Comparison of ENCODE assay signal across 21 cellular contexts in genomic region chr11:26974068-26974790, GRCh38. TPM values are rescaled to one million over a fixed set of nuclear protein-coding genes. Genes with fewer than 3 reads are reported as not detected.
DNase-seq lines count a peak whose midpoint lies in the region; ATAC-seq and TF ChIP-seq lines count a peak whose summit lies in the region.
"Had no signal": no experiment of that assay in that cellular context is flagged by ENCODE, and none has a peak within 500 bp of the region (broad histone marks: within the 10 kb centered on the region; RNA-seq: fewer than 3 reads in every experiment).

No MANE protein-coding gene starts in this region.

- H3K9me3 ChIP-seq in gastroesophageal sphincter (no peaks in the 10 kb centered on the region), thoracic aorta (no peaks in the 10 kb centered on the region), left lung (peaks cover 0 to 15% of the 10 kb centered on the region in 2 donors), Peyer's patch (no peaks in the 10 kb centered on the region)
- no peaks in the 10 kb centered on the region for H3K9me3 ChIP-seq in CD8-positive, alpha-beta T cell (ENCODE audit: low read length)
- H3K9me3 ChIP-seq: body of pancreas, transverse colon had no signal

- intact Hi-C loops in CD8-positive, alpha-beta T cell (cut with DNase I, micrococcal nuclease) = no loop called here
- intact Hi-C loops in left lung (cut with DNase I) = no loop called here

- CTCF ChIA-PET in CD8-positive, alpha-beta T cell (lab: Charles Lee) = no interaction called here

- H3K4me1 ChIP-seq in gastroesophageal sphincter = peaks cover 6 to 33% (median 6%) of the 10 kb centered on the region in 3 donors
- peaks cover 8 to 28% of the 10 kb centered on the region in 2 donors for H3K4me1 ChIP-seq in thoracic aorta (ENCODE audit: control insufficient read depth in 1 of 2, low read depth in 2 of 2)
- H3K4me1 ChIP-seq in CD8-positive, alpha-beta T cell (ENCODE audit: insufficient read depth, low read length) = no peaks in the 10 kb centered on the region
- H3K4me1 ChIP-seq in left lung = no peaks in the 10 kb centered on the region
- H3K4me1 ChIP-seq in Peyer's patch = no peaks in the 10 kb centered on the region

- no peaks in the 10 kb centered on the region for H3K4me1 Mint-ChIP-seq in CD8-positive, alpha-beta T cell (ENCODE audit: low read depth)
- H3K4me1 Mint-ChIP-seq: activated CD4-positive, alpha-beta T cell treated with anti-CD3 and anti-CD28 coated beads for 36 hours had no signal

- no peaks in the 10 kb centered on the region for H3K27me3 Mint-ChIP-seq in CD8-positive, alpha-beta T cell (ENCODE audit: low read depth)
- H3K27me3 Mint-ChIP-seq: activated CD4-positive, alpha-beta T cell treated with anti-CD3 and anti-CD28 coated beads for 36 hours; CD4-positive, alpha-beta T cell; dendritic cell treated with granulocyte-macrophage colony-stimulating factor and Interleukin-4, amounts not matched to agents 40 ng/mL and 50 ng/mL, for 4 days had no signal

- TF ChIP-seq POLR2A in gastroesophageal sphincter (IDR thresholded peaks at IDR 0.05) (no peak), Peyer's patch (IDR thresholded peaks at IDR 0.05) (no peak)

- no peaks in the 10 kb centered on the region for H3K36me3 ChIP-seq in gastroesophageal sphincter
- H3K36me3 ChIP-seq in thoracic aorta = no peaks in the 10 kb centered on the region
- no peaks in the 10 kb centered on the region for H3K36me3 ChIP-seq in CD8-positive, alpha-beta T cell (ENCODE audit: insufficient read depth, low read length)
- no peaks in the 10 kb centered on the region for H3K36me3 ChIP-seq in left lung
- H3K36me3 ChIP-seq in Peyer's patch = no peaks in the 10 kb centered on the region
- H3K36me3 ChIP-seq: heart right ventricle, transverse colon had no signal

- TF ChIP-seq CTCF in gastroesophageal sphincter (IDR thresholded peaks at IDR 0.05) (no peak), thoracic aorta (IDR thresholded peaks at IDR 0.05) (no peak), left lung (IDR thresholded peaks at IDR 0.05) (no peak), Peyer's patch (IDR thresholded peaks at IDR 0.05) (no peak)
- no peak for TF ChIP-seq CTCF in CD8-positive, alpha-beta T cell (IDR thresholded peaks at IDR 0.05)

- H3K9me3 Mint-ChIP-seq in CD8-positive, alpha-beta T cell = peaks cover 7% of the 10 kb centered on the region
- H3K9me3 Mint-ChIP-seq: dendritic cell treated with granulocyte-macrophage colony-stimulating factor and Interleukin-4, amounts not matched to agents 40 ng/mL and 50 ng/mL, for 4 days had no signal

- POLR2A ChIA-PET in CD8-positive, alpha-beta T cell (lab: Charles Lee) = no interaction called here

- 5 to 14% methylated on average over 3 of the region's 3 CpGs for WGBS in gastroesophageal sphincter (ENCODE audit: low coverage in 1 of 2), 2 donors

- H3K4me3 ChIP-seq in gastroesophageal sphincter (no peak overlapping the region), thoracic aorta (peak overlapping the region; percentile 19), left lung (no peak overlapping the region), Peyer's patch (no peak overlapping the region)
- no peak overlapping the region for H3K4me3 ChIP-seq in CD8-positive, alpha-beta T cell (ENCODE audit: low read depth, low read length)
- H3K4me3 ChIP-seq: body of pancreas, heart right ventricle, skin epidermis, transverse colon had no signal

- DNase-seq in HCEC 1CT = peak; percentile 93
- peak; percentile 57 for DNase-seq in amniotic stem cell (lab: John Stamatoyannopoulos, UW)
- no peak for DNase-seq in thoracic aorta (ENCODE audit: low spot score)
- no peak for DNase-seq in CD8-positive, alpha-beta T cell
- DNase-seq in left lung = no peak
- DNase-seq in Peyer's patch = no peak
- DNase-seq: activated CD4-positive, alpha-beta T cell treated with anti-CD3 and anti-CD28 coated beads for 36 hours; activated CD8-positive, alpha-beta memory T cell treated with anti-CD3 and anti-CD28 coated beads, Interleukin-2, amount 50 U/mL, for 4 hours; activated gamma-delta T cell treated with Interleukin-2 at 50 U/mL for 16 hours; body of pancreas; CD4-positive, alpha-beta T cell; erythroblast; heart right ventricle; KG1; nucleus accumbens; SHP77; transverse colon had no signal

- H3K27ac Mint-ChIP-seq in CD8-positive, alpha-beta T cell = no peak overlapping the region
- H3K27ac Mint-ChIP-seq: activated CD4-positive, alpha-beta T cell treated with anti-CD3 and anti-CD28 coated beads for 36 hours; CD4-positive, alpha-beta T cell; dendritic cell treated with granulocyte-macrophage colony-stimulating factor and Interleukin-4, amounts not matched to agents 40 ng/mL and 50 ng/mL, for 4 days; T-helper 2 cell treated with Interferon-gamma antibody and Interleukin-4, amounts not matched to agents 5 μg/mL and 100 μg/mL, for 36 hours had no signal

- H3K27ac ChIP-seq in gastroesophageal sphincter (peak overlapping the region; percentile 50 to 60 (median 54)), thoracic aorta (peak overlapping the region; percentile 7 to 42), left lung (no peak overlapping the region), Peyer's patch (no peak overlapping the region)
- H3K27ac ChIP-seq in CD8-positive, alpha-beta T cell (ENCODE audit: low read depth, low read length) = no peak overlapping the region
- H3K27ac ChIP-seq: body of pancreas, heart right ventricle, skin epidermis, transverse colon had no signal

- no peaks in the 10 kb centered on the region for H3K36me3 Mint-ChIP-seq in CD8-positive, alpha-beta T cell

- H3K4me3 Mint-ChIP-seq in CD8-positive, alpha-beta T cell = no peak overlapping the region
- H3K4me3 Mint-ChIP-seq: activated CD4-positive, alpha-beta T cell treated with anti-CD3 and anti-CD28 coated beads for 36 hours; CD4-positive, alpha-beta T cell; dendritic cell treated with granulocyte-macrophage colony-stimulating factor and Interleukin-4, amounts not matched to agents 40 ng/mL and 50 ng/mL, for 4 days; T-helper 2 cell treated with Interferon-gamma antibody and Interleukin-4, amounts not matched to agents 5 μg/mL and 100 μg/mL, for 36 hours had no signal

- no peak for TF ChIP-seq EP300 in gastroesophageal sphincter (IDR thresholded peaks at IDR 0.05)

- H3K27me3 ChIP-seq in gastroesophageal sphincter (no peaks in the 10 kb centered on the region), thoracic aorta (replicated peaks; ENCODE audit: insufficient read depth) (no peaks in the 10 kb centered on the region), left lung (no peaks in the 10 kb centered on the region), Peyer's patch (no peaks in the 10 kb centered on the region)
- no peaks in the 10 kb centered on the region for H3K27me3 ChIP-seq in CD8-positive, alpha-beta T cell (ENCODE audit: insufficient read depth, low read length)
- H3K27me3 ChIP-seq: body of pancreas, heart right ventricle, transverse colon had no signal

- ATAC-seq in gastroesophageal sphincter (no peak), thoracic aorta (ENCODE audit: insufficient number of reproducible peaks, low FRiP score, low read depth) (no peak), left lung (no peak)
- ATAC-seq in CD8-positive, alpha-beta T cell = no peak
- ATAC-seq: activated CD4-positive, alpha-beta T cell treated with anti-CD3 and anti-CD28 coated beads for 36 hours; body of pancreas; heart right ventricle had no signal

RNA-seq across cellular contexts. Expression of gene FIBIN, which starts 19.7 kb away (rescaled TPM):
- total RNA-seq in gastroesophageal sphincter = 100 to 1,000 TPM in 2 of 4 donors, 10 to 100 TPM in 2; 53.2 to 143 (median 105) TPM
- 100 to 1,000 TPM; 153 to 278 TPM for total RNA-seq in thoracic aorta
- total RNA-seq in CD8-positive, alpha-beta T cell = not detected
- total RNA-seq in left lung = 10 to 100 TPM; 13.5 to 18.5 TPM
- total RNA-seq in Peyer's patch = 10 to 100 TPM in 1 of 4 donors, 1 to 10 TPM in 2, not detected in 1; 1.6 to 10.6 (median 2.5) TPM
- total RNA-seq: activated CD4-positive, alpha-beta T cell treated with anti-CD3 and anti-CD28 coated beads for 36 hours; CD4-positive, alpha-beta T cell had no signal

Comparison
In these comparisons a context has a peak if more than half of its experiments do, and no peak if none do; other contexts are left out.
1. DNase-seq: peak in HCEC 1CT (single experiment) and amniotic stem cell (single experiment); none in thoracic aorta (single experiment), CD8-positive, alpha-beta T cell (0 of 7), left lung (0 of 2) and Peyer's patch (0 of 3).
2. H3K27ac ChIP-seq: peak in gastroesophageal sphincter (4 of 4) and thoracic aorta (2 of 2); none in CD8-positive, alpha-beta T cell (single experiment), left lung (0 of 2) and Peyer's patch (0 of 4).